ENCODE assay signal across 1 cellular context in the genomic region with DNA sequence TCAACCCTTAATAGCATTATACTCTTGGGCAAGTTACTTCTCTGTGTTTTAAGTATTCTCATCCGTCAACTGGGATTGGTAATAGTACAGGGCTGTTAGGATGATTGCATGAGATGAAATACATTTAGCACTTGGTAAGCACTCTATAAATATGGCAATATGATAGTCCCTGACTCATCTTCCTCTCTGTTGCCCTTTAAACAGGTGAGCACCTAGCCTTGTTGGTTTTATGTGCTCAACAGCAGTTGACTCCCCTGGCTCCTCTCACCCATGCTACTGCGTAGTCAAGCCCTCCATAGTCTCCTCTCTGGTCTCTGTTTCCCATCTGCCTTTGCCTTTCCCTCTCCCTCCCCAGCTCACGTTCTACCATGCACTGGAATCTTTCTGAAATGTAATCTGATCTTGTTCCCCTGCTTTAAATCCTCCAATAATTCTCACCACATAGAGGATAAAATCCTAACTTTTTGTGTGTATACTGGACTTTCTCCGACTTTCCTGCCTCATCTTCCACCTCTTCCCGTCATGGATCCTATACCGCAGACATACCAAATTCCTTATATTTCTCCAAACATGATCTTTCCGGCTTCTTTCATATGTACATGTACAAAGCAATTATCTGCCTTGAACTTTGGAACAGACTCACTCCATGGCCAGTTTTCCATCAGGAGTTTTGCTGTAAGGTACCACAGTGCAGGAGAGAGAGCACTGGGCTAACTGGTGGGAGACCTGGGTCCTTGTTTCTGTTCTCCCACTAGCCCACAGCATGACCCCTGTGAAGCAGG.
TF ChIP-seq lines count a peak whose summit lies in the region.

No MANE protein-coding gene starts in this region.

TF ChIP-seq in HEK293, 187 proteins besides CTCF, POLR2A, EP300 and RAD21 (continued from another document):
- no peak for TF ChIP-seq ZNF274 (IDR thresholded peaks at IDR 0.05; ENCODE audit: low read length)
- TF ChIP-seq ZNF274 (tag by site-specific recombination; IDR thresholded peaks at IDR 0.05; ENCODE audit: borderline replicate concordance), result no peak
